7 cellular contexts compared by ENCODE assay signal in genomic region chr20:23670361-23670760, GRCh38. TPM values are rescaled to one million over a fixed set of nuclear protein-coding genes. Genes with fewer than 3 reads are reported as not detected.
"Had no signal": no experiment of that assay in that cellular context is flagged by ENCODE, and none has a peak within 500 bp of the region (broad histone marks: within the 10 kb centered on the region; RNA-seq: fewer than 3 reads in every experiment).

No MANE protein-coding gene starts in this region.

- H3K4me1 Mint-ChIP-seq: GM23338, H9 had no signal

- H3K9me3 Mint-ChIP-seq: GM23338, H9 had no signal

- ATAC-seq: GM23338, HepG2 had no signal

- H3K36me3 Mint-ChIP-seq: IgD-negative memory B cell had no signal

- H3K4me3 Mint-ChIP-seq: GM23338, H9, IgD-negative memory B cell had no signal

- H3K27ac Mint-ChIP-seq: GM23338, H9, IgD-negative memory B cell had no signal

- DNase-seq: H9, HCEC 1CT had no signal

- H3K27me3 Mint-ChIP-seq: IgD-negative memory B cell had no signal

RNA-seq across cellular contexts. Expression of gene CST4, which starts 18.5 kb away (rescaled TPM):
- total RNA-seq: GM23338, H1, H9, HepG2, HT1080 had no signal
- polyA plus RNA-seq: GM23338, H1, HepG2, IgD-negative memory B cell had no signal
